Comparison of ENCODE assay signal across 1 cellular context in genomic region chr17:64496786-64497564, GRCh38.
TF ChIP-seq lines count a peak whose summit lies in the region.

TSS of gene POLG2 (minus strand) at chr17:64497054. CDS start at chr17:64496968, 86 bp downstream.

TF ChIP-seq in SK-N-SH treated with all-trans-retinoic acid at 6 μM for 48 hours, 23 proteins besides CTCF, POLR2A, EP300 and RAD21 (continued from another document):
- TF ChIP-seq CSRNP3 (CRISPR knock-in tag; IDR thresholded peaks at IDR 0.05), result peak; percentile 99
- peak; percentile 95 for TF ChIP-seq PATZ1 (CRISPR knock-in tag; IDR thresholded peaks at IDR 0.05; ENCODE audit: borderline replicate concordance)
